In genomic region chr1:32178380-32179192, GRCh38 we compare ENCODE assay signal across 9 cellular contexts. TPM values are rescaled to one million over a fixed set of nuclear protein-coding genes. Genes with fewer than 3 reads are reported as not detected.
DNase-seq lines count a peak whose midpoint lies in the region; ATAC-seq and TF ChIP-seq lines count a peak whose summit lies in the region.
"Had no signal": no experiment of that assay in that cellular context is flagged by ENCODE, and none has a peak within 500 bp of the region (broad histone marks: within the 10 kb centered on the region; RNA-seq: fewer than 3 reads in every experiment).

No MANE protein-coding gene starts in this region.

- H3K9me3 ChIP-seq in AG04450 (ENCODE audit: control insufficient read depth, insufficient read depth, low read length) (no peaks in the 10 kb centered on the region; the same call in 1 of the 2 replicates), body of pancreas (no peaks in the 10 kb centered on the region), muscle layer of duodenum (ENCODE audit: control insufficient read depth in 1 of 2, low read length in 2 of 2) (no peaks in the 10 kb centered on the region)

- no peak for TF ChIP-seq CTCF in AG04450 (IDR thresholded peaks at IDR 0.05; ENCODE audit: low read depth, low read length)
- no peak for TF ChIP-seq CTCF in body of pancreas (IDR thresholded peaks at IDR 0.05)

- H3K27ac ChIP-seq in AG04450 (ENCODE audit: low read depth, low read length) (peak overlapping the region; percentile 58), body of pancreas (peak overlapping the region; percentile 71 to 93 (median 92)), muscle layer of duodenum (ENCODE audit: low read length) (peak overlapping the region; percentile 93)

- POLR2A ChIA-PET in AG04450 (lab: Yijun Ruan, JAX) = interaction anchor here (0.7 to 2.6 kb wide), 13 partner anchors 17 to 157 kb away, joined by 3 to 19 read pairs (median 7); partner anchors contain the start of genes CCDC28B, IQCC, KPNA6 and MARCKSL1

- H3K36me3 ChIP-seq in body of pancreas (replicated peaks in 1 of 2; ENCODE audit: insufficient read depth in 1 of 2, low read depth in 2 of 2) (peaks cover 0 to 4% of the 10 kb centered on the region in 2 donors), muscle layer of duodenum (ENCODE audit: control insufficient read depth in 1 of 2, insufficient read depth in 2 of 2, low read length in 2 of 2) (peaks cover 8 to 19% of the 10 kb centered on the region in 2 donors)

- CTCF ChIA-PET in AG04450 (lab: Charles Lee) = no interaction called here

- H3K27me3 ChIP-seq in AG04450 (ENCODE audit: control insufficient read depth, insufficient read depth, low read length) (no peaks in the 10 kb centered on the region), body of pancreas (no peaks in the 10 kb centered on the region), muscle layer of duodenum (ENCODE audit: low read depth, low read length) (no peaks in the 10 kb centered on the region)

- H3K4me1 ChIP-seq in body of pancreas = peaks cover 41% of the 10 kb centered on the region
- peaks cover 16 to 22% of the 10 kb centered on the region in 2 donors for H3K4me1 ChIP-seq in muscle layer of duodenum (ENCODE audit: control insufficient read depth in 1 of 2, insufficient read depth in 2 of 2, low read length in 2 of 2)

- H3K4me3 ChIP-seq in AG04450 (ENCODE audit: low read depth, low read length) (no peak overlapping the region), body of pancreas (no peak overlapping the region), muscle layer of duodenum (ENCODE audit: low read depth in 1 of 2, low read length in 2 of 2) (peak overlapping the region; percentile 63 to 79)
- H3K4me3 ChIP-seq in Jurkat, Clone E6-1 (ENCODE audit: low read length) = peak overlapping the region; percentile 84

- intact Hi-C loops in body of pancreas (cut with DNase I) = no loop called here

- no peak for ATAC-seq in body of pancreas
- ATAC-seq in HG03565 (IDR thresholded peaks at IDR 0.05; ENCODE audit: unreplicated experiment) = no peak
- no peak for ATAC-seq in GM21515 (IDR thresholded peaks at IDR 0.05; ENCODE audit: unreplicated experiment)

- DNase-seq in AG04450 (ENCODE audit: low read depth, low spot score) = no peak
- DNase-seq in Jurkat, Clone E6-1 (ENCODE audit: low read depth, low spot score) = no peak
- DNase-seq in body of pancreas = no peak
- no peak for DNase-seq in COR-L47 (lab: John Stamatoyannopoulos, UW)
- DNase-seq in retina = no peak

- TF ChIP-seq POLR2A in body of pancreas (IDR thresholded peaks at IDR 0.05) = no peak

- 77 to 86% methylated on average over 7 of the region's 7 CpGs for WGBS in body of pancreas, 2 donors

RNA-seq across cellular contexts. Expression of gene TXLNA, which starts 0.9 kb away (rescaled TPM):
- polyA plus RNA-seq in AG04450 (2011; rRNA removed) = 49.3 and 52.8 TPM in 2 replicates
- 68.6 and 71.2 TPM in 2 replicates for polyA minus RNA-seq in AG04450 (2011; rRNA and poly(A)+ RNA removed)
- 21.8 TPM for polyA plus RNA-seq in Jurkat, Clone E6-1 (2012; ENCODE audit: insufficient read depth, insufficient read length)
- 10 to 100 TPM; 20.0 to 23.4 TPM for total RNA-seq in body of pancreas

RNA-seq across cellular contexts. Expression of gene CCDC28B, which starts 21.8 kb away (rescaled TPM):
- 17.6 and 20.8 TPM in 2 replicates for polyA plus RNA-seq in AG04450 (2011; rRNA removed)
- polyA minus RNA-seq in AG04450 (2011; rRNA and poly(A)+ RNA removed) = 8.6 and 11.2 TPM in 2 replicates
- polyA plus RNA-seq in Jurkat, Clone E6-1 (2012; ENCODE audit: insufficient read depth, insufficient read length) = 73.7 TPM
- 1 to 10 TPM; 2.9 to 3.6 TPM for total RNA-seq in body of pancreas

RNA-seq across cellular contexts. Expression of gene IQCC, which starts 26.9 kb away (rescaled TPM):
- polyA plus RNA-seq in AG04450 (2011; rRNA removed) = 1.2 and 1.3 TPM in 2 replicates
- 1.00 and 1.4 TPM in 2 replicates for polyA minus RNA-seq in AG04450 (2011; rRNA and poly(A)+ RNA removed)
- 16.4 TPM for polyA plus RNA-seq in Jurkat, Clone E6-1 (2012; ENCODE audit: insufficient read depth, insufficient read length)
- 1 to 10 TPM; 1.8 to 5.3 TPM for total RNA-seq in body of pancreas

RNA-seq across cellular contexts. Expression of gene DCDC2B, which starts 30.3 kb away (rescaled TPM):
- not detected in 2 replicates for polyA plus RNA-seq in AG04450 (2011; rRNA removed)
- 0.09 TPM in 1 of 2 replicates, not detected in the other for polyA minus RNA-seq in AG04450 (2011; rRNA and poly(A)+ RNA removed)
- not detected for polyA plus RNA-seq in Jurkat, Clone E6-1 (2012; ENCODE audit: insufficient read depth, insufficient read length)
- not detected for total RNA-seq in body of pancreas
- total RNA-seq: mononuclear cell had no signal

RNA-seq across cellular contexts. Expression of gene TMEM234, which starts 43.6 kb away (rescaled TPM):
- 17.3 and 18.6 TPM in 2 replicates for polyA plus RNA-seq in AG04450 (2011; rRNA removed)
- polyA minus RNA-seq in AG04450 (2011; rRNA and poly(A)+ RNA removed) = 20.2 and 22.0 TPM in 2 replicates
- 8.7 TPM for polyA plus RNA-seq in Jurkat, Clone E6-1 (2012; ENCODE audit: insufficient read depth, insufficient read length)
- 10 to 100 TPM; 16.3 to 20.8 TPM for total RNA-seq in body of pancreas

Comparison
In these comparisons a context has a peak if more than half of its experiments do, and no peak if none do; other contexts are left out.
1. H3K4me3 ChIP-seq: peak in Jurkat, Clone E6-1 (single experiment) and muscle layer of duodenum (2 of 2); none in AG04450 (single experiment) and body of pancreas (0 of 2).
2. Peak in every context shown above with its lines, with median percentiles within 50 percentile points of each other: H3K27ac ChIP-seq.